ENCODE assay signal across 9 cellular contexts in the genomic region with DNA sequence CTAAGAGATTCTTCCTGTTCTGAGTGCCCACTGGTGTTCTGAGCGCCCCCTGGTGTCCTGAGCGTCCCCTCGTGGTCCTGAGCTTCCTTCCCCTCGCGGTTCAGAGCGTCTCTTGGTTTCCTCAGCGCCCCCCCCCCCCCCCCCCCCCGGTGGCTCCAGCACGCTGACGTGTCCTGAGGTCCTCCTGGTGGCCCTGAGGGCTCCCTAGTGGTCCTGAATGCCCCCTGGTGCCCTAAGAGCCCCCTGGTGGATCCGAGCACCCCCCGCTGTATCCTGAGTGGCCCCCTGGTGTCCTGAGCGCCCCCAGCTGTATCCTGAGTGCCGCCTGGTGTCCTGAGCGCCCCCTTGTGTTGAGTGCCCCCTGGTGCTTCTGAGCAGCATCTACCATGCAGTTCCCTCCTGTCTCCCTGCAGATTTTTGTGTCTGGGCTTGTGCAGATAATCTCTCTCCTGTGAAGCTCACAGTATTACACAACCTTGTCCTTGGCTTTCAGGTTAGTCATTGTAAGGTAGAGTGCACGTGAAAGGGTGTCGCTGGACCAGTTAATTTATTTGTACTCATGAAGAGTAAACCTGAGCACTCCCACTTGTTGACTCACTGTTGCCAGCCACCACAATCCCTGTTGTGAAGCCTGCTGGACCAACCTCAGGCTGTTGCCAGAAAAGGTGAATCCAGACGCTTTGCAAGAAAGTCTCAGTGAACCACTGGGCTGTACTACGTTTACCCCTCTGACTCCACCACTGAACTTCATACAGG.
A peak's percentile ranks its signal among the peaks of the same experiment; 100 is the strongest.
DNase-seq lines count a peak whose midpoint lies in the region; ATAC-seq and TF ChIP-seq lines count a peak whose summit lies in the region.
"Had no signal": no experiment of that assay in that cellular context is flagged by ENCODE, and none has a peak within 500 bp of the region (broad histone marks: within the 10 kb centered on the region; RNA-seq: fewer than 3 reads in every experiment).

No MANE protein-coding gene starts in this region.

- no peak overlapping the region for H3T11ph ChIP-seq in H9 (ENCODE audit: low read length)

- no peak overlapping the region for H4K8ac ChIP-seq in H9 (replicated peaks; ENCODE audit: insufficient read length, low read depth, low read length)

- no peak overlapping the region for H2AK5ac ChIP-seq in H9 (ENCODE audit: insufficient read length, low read length)

- no peak overlapping the region for H3K4ac ChIP-seq in H9 (ENCODE audit: low read depth, low read length)

- H3K4me2 ChIP-seq in mammary epithelial cell (ENCODE audit: insufficient read depth, low read depth, low read length) (no peak overlapping the region), H9 (ENCODE audit: insufficient read depth, insufficient read length, low read length) (no peak overlapping the region)

- H4K20me1 ChIP-seq in mammary epithelial cell (ENCODE audit: insufficient read depth, low read length) (no peaks in the 10 kb centered on the region), H9 (ENCODE audit: control insufficient read depth, insufficient read depth, insufficient read length) (no peaks in the 10 kb centered on the region)

- no peak overlapping the region for H3K4me3 ChIP-seq in mammary epithelial cell (replicated peaks in 1 of 3; ENCODE audit: insufficient read depth in 1 of 3, low read depth in 2 of 3, low read length in 3 of 3)
- H3K4me3 ChIP-seq: pancreas had no signal

- H3K18ac ChIP-seq in H9 (ENCODE audit: insufficient read length, low read depth, low read length) = no peak overlapping the region

- H3K9me3 ChIP-seq in mammary epithelial cell (replicated peaks; ENCODE audit: insufficient read depth, low read length) (peaks cover 5% of the 10 kb centered on the region), H9 (ENCODE audit: control insufficient read depth, low read depth, low read length) (peaks cover 40% of the 10 kb centered on the region)
- H3K9me3 ChIP-seq: pancreas had no signal

- H2AFZ ChIP-seq in mammary epithelial cell (ENCODE audit: low read depth, low read length) = no peak overlapping the region
- no peak overlapping the region for H2AFZ ChIP-seq in H9 (ENCODE audit: low read length)

- no peak overlapping the region for H2BK12ac ChIP-seq in H9 (ENCODE audit: insufficient read length, low read depth, low read length)

- no peak overlapping the region for H2BK120ac ChIP-seq in H9 (ENCODE audit: low read depth, low read length, poor library complexity, severe bottlenecking)

- no peak overlapping the region for H3K56ac ChIP-seq in H9 (ENCODE audit: insufficient read length, low read depth, low read length)

- no peaks in the 10 kb centered on the region for H3K23me2 ChIP-seq in H9 (ENCODE audit: insufficient read length, low read depth, low read length, poor library complexity, severe bottlenecking)

- H3K27me3 ChIP-seq in mammary epithelial cell (ENCODE audit: insufficient read depth, low read length) (no peaks in the 10 kb centered on the region), H9 (ENCODE audit: insufficient read depth, low read length) (no peaks in the 10 kb centered on the region)

- no peaks in the 10 kb centered on the region for H3K9me3 Mint-ChIP-seq in T-helper 2 cell treated with Interferon-gamma antibody and Interleukin-4, amounts not matched to agents 5 μg/mL and 100 μg/mL, for 36 hours
- peaks cover 68 to 71% of the 10 kb centered on the region in 2 experiments for H3K9me3 Mint-ChIP-seq in H9

- H3K79me2 ChIP-seq in mammary epithelial cell (ENCODE audit: insufficient read depth, low read length) = no peaks in the 10 kb centered on the region
- no peaks in the 10 kb centered on the region for H3K79me2 ChIP-seq in H9 (ENCODE audit: insufficient read depth, low read length)

- peaks cover 13% of the 10 kb centered on the region for H3K4me1 Mint-ChIP-seq in T-helper 2 cell treated with Interferon-gamma antibody and Interleukin-4, amounts not matched to agents 5 μg/mL and 100 μg/mL, for 36 hours (ENCODE audit: low read depth)
- H3K4me1 Mint-ChIP-seq in H9 = no peaks in the 10 kb centered on the region

- H3K4me1 ChIP-seq in mammary epithelial cell (ENCODE audit: insufficient read depth, low read length) (no peaks in the 10 kb centered on the region), H9 (ENCODE audit: insufficient read depth, low read length) (no peaks in the 10 kb centered on the region)
- H3K4me1 ChIP-seq: pancreas had no signal

- WGBS in mammary epithelial cell (ENCODE audit: low coverage, missing lambda C conversion rate) = 77% methylated on average over 4 of the region's 19 CpGs
- WGBS in H9 (ENCODE audit: extremely low coverage, insufficient read length, low lambda C conversion rate) = no CpG with 5 or more reads among the region's 19 CpGs

- TF ChIP-seq CTCF in mammary epithelial cell (conservative IDR thresholded peaks at IDR 0.05 in 1 of 2, IDR thresholded peaks at IDR 0.05 in 1 of 2; ENCODE audit: extremely low read depth in 1 of 2, insufficient read depth in 1 of 2, low read depth in 1 of 2, low read length in 2 of 2) = peak in 1 of 2 donors; percentile 37
- no peak for TF ChIP-seq CTCF in H9 (conservative IDR thresholded peaks at IDR 0.05)

- BruUV-seq in mammary epithelial cell (replicated peaks; lab: Mats Ljungman, UMichigan) = no TSS peak

- peak overlapping the region; percentile 75 for H3K4me3 Mint-ChIP-seq in T-helper 2 cell treated with Interferon-gamma antibody and Interleukin-4, amounts not matched to agents 5 μg/mL and 100 μg/mL, for 36 hours
- H3K4me3 Mint-ChIP-seq in H9 = no peak overlapping the region

- in situ Hi-C loops in mammary epithelial cell (cut with MboI; ENCODE audit: low sequenced_read_pairs in 2 of 2) = no loop called here

- dilution Hi-C loops in mammary epithelial cell (cut with HindIII; ENCODE audit: low sequenced_read_pairs) = no loop called here

- peak overlapping the region; percentile 55 for H3K27ac Mint-ChIP-seq in T-helper 2 cell treated with Interferon-gamma antibody and Interleukin-4, amounts not matched to agents 5 μg/mL and 100 μg/mL, for 36 hours
- H3K27ac Mint-ChIP-seq in H9 = no peak overlapping the region

- H4K91ac ChIP-seq in H9 (ENCODE audit: insufficient read length, low read depth, low read length) = no peak overlapping the region

- CTCF ChIA-PET in mammary epithelial cell (lab: Charles Lee; ENCODE audit: low non-redundant PET) = interaction anchor here (0.6 kb wide), 1 partner anchor 131 kb away, joined by 6 read pairs; no protein-coding TSS in a partner anchor

- H3K36me3 ChIP-seq in mammary epithelial cell (ENCODE audit: insufficient read depth, low read length) = no peaks in the 10 kb centered on the region
- H3K36me3 ChIP-seq: pancreas had no signal

- peak; percentile 47 for ATAC-seq in HG02759 (IDR thresholded peaks at IDR 0.05; ENCODE audit: unreplicated experiment)

- H3K36me3 Mint-ChIP-seq in T-helper 2 cell treated with Interferon-gamma antibody and Interleukin-4, amounts not matched to agents 5 μg/mL and 100 μg/mL, for 36 hours (ENCODE audit: low read depth) = no peaks in the 10 kb centered on the region
- peaks cover 9 to 20% (median 14%) of the 10 kb centered on the region in 3 experiments for H3K36me3 Mint-ChIP-seq in H9 (ENCODE audit: insufficient read depth in 1 of 3, low read depth in 3 of 3)

- H3K9ac ChIP-seq in mammary epithelial cell (ENCODE audit: insufficient read depth, low read length) (no peak overlapping the region), H9 (ENCODE audit: extremely low read depth, insufficient read length, low read length) (no peak overlapping the region)

- H3K79me1 ChIP-seq in H9 (ENCODE audit: insufficient read depth, low read depth, low read length, poor library complexity, severe bottlenecking) = no peaks in the 10 kb centered on the region

- intact Hi-C loops in mammary epithelial cell (cut with micrococcal nuclease) = no loop called here

- no peak overlapping the region for H4K5ac ChIP-seq in H9 (ENCODE audit: insufficient read length, low read depth, low read length)

- no peak overlapping the region for H2BK15ac ChIP-seq in H9 (ENCODE audit: low read depth, low read length)

- DNase-seq in COLO668 (lab: John Stamatoyannopoulos, UW; ENCODE audit: unreplicated experiment) = peak; percentile 66
- DNase-seq in T-helper 2 cell treated with Interferon-gamma antibody and Interleukin-4, amounts not matched to agents 5 μg/mL and 100 μg/mL, for 36 hours (ENCODE audit: low spot score) = peak; percentile 60
- peak; percentile 2 for DNase-seq in mammary epithelial cell
- peak; percentile 43 for DNase-seq in stimulated activated CD8-positive, alpha-beta memory T cell treated with anti-CD3 and anti-CD28 coated beads, Interleukin-4, amount 100 ng/mL, for 24 hours (ENCODE audit: low read depth)
- DNase-seq in H9 = no peak
- DNase-seq in NCI-H1694 (lab: John Stamatoyannopoulos, UW) = no peak
- DNase-seq in HK-2 (ENCODE audit: unreplicated experiment) = no peak

- no peak overlapping the region for H2BK5ac ChIP-seq in H9 (ENCODE audit: insufficient read length, low read length)

- H3K27ac ChIP-seq in mammary epithelial cell (ENCODE audit: insufficient read depth, low read depth, low read length) (no peak overlapping the region), H9 (ENCODE audit: insufficient read length, low read depth, low read length) (no peak overlapping the region)
- H3K27ac ChIP-seq: pancreas had no signal

- H3K27me3 Mint-ChIP-seq in T-helper 2 cell treated with Interferon-gamma antibody and Interleukin-4, amounts not matched to agents 5 μg/mL and 100 μg/mL, for 36 hours (ENCODE audit: low read depth) = peaks cover 19% of the 10 kb centered on the region
- peaks cover 3% of the 10 kb centered on the region for H3K27me3 Mint-ChIP-seq in H9 (ENCODE audit: low read depth)

- no peak overlapping the region for H2BK20ac ChIP-seq in H9 (ENCODE audit: low read depth, low read length, poor library complexity, severe bottlenecking)

- no peak overlapping the region for H3K23ac ChIP-seq in H9 (ENCODE audit: insufficient read length, low read depth, low read length)

- H3K14ac ChIP-seq in H9 (ENCODE audit: insufficient read depth, low read length) = no peak overlapping the region

Comparison
In these comparisons a context has a peak if more than half of its experiments do, and no peak if none do; other contexts are left out.
1. DNase-seq: peak in COLO668 (single experiment), T-helper 2 cell treated with Interferon-gamma antibody and Interleukin-4, amounts not matched to agents 5 μg/mL and 100 μg/mL, for 36 hours (single experiment), mammary epithelial cell (single experiment) and stimulated activated CD8-positive, alpha-beta memory T cell treated with anti-CD3 and anti-CD28 coated beads, Interleukin-4, amount 100 ng/mL, for 24 hours (single experiment); none in H9 (single experiment), NCI-H1694 (single experiment) and HK-2 (single experiment).